Comparison of ENCODE assay signal across 12 cellular contexts in the genomic region with DNA sequence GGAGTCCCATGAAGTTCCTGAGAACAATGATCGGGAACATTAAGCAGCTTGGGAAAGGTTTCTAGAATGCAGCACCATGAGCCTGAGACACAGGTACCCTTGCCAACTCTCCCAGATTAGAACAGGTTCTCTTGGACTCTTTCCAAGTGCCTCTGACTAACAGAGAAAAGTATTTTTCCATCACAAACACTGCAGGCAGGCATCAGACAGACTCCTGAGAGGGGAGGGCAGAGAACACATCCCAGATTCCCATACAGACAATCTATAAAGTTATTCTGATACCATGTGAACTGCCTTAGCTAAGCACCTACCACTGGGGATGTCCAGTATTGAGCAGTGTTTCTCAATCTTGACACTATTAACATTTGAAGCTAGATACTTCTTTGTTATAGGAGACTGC. TPM values are rescaled to one million over a fixed set of nuclear protein-coding genes. Genes with fewer than 3 reads are reported as not detected.
DNase-seq lines count a peak whose midpoint lies in the region; ATAC-seq, FAIRE-seq and TF ChIP-seq lines count a peak whose summit lies in the region.
"Had no signal": no experiment of that assay in that cellular context is flagged by ENCODE, and none has a peak within 500 bp of the region (broad histone marks: within the 10 kb centered on the region; RNA-seq: fewer than 3 reads in every experiment).

No MANE protein-coding gene starts in this region.

- FAIRE-seq in RCC 7860 (lab: Jason Lieb, UNC), result no peak

- H3K4me3 ChIP-seq in heart right ventricle (no peak overlapping the region), skin epidermis (no peak overlapping the region)

- H3K4me3 Mint-ChIP-seq in natural killer cell, result no peak overlapping the region

- no peak for TF ChIP-seq CTCF in heart right ventricle (IDR thresholded peaks at IDR 0.05)
- no peak for TF ChIP-seq CTCF in natural killer cell (IDR thresholded peaks at IDR 0.05)

- H3K27ac ChIP-seq in angular gyrus (ENCODE audit: low read depth, low read length), result peak overlapping the region; percentile 72
- H3K27ac ChIP-seq in heart right ventricle, result peak overlapping the region in 5 of 10 donors; percentile 8 to 66 (median 26)
- H3K27ac ChIP-seq in skin epidermis, result peak overlapping the region in 15 of 21 experiments; percentile 18 to 61 (median 54)

- H3K9me3 ChIP-seq in heart right ventricle, result no peaks in the 10 kb centered on the region

- peak; percentile 36 for DNase-seq in HT-29 (ENCODE audit: low spot score)
- DNase-seq in heart right ventricle, result peak in 1 of 2 donors; percentile 7
- no peak for DNase-seq in ecto neural progenitor cell (ENCODE audit: low spot score)
- no peak for DNase-seq in RCC 7860 (ENCODE audit: low spot score)
- DNase-seq in natural killer cell, result no peak
- DNase-seq: activated CD4-positive, alpha-beta T cell treated with anti-CD3 and anti-CD28 coated beads for 4 hours; central memory CD4-positive, alpha-beta T cell; DND-41; Kasumi-1 had no signal

- no peaks in the 10 kb centered on the region for H3K27me3 ChIP-seq in heart right ventricle

- H3K4me1 ChIP-seq in heart right ventricle, result peaks cover 0 to 19% (median 7%) of the 10 kb centered on the region in 9 donors

- peaks cover 22% of the 10 kb centered on the region for H3K36me3 Mint-ChIP-seq in natural killer cell

- H3K4me1 Mint-ChIP-seq in natural killer cell, result no peaks in the 10 kb centered on the region

- H3K9me3 Mint-ChIP-seq in natural killer cell, result no peaks in the 10 kb centered on the region

- no peak overlapping the region for H3K27ac Mint-ChIP-seq in natural killer cell

- peaks cover 0 to 56% (median 4%) of the 10 kb centered on the region in 9 donors for H3K36me3 ChIP-seq in heart right ventricle

- ATAC-seq in heart right ventricle, result peak in 6 of 8 donors; percentile 64 to 87 (median 78)
- ATAC-seq in GM18517 (IDR thresholded peaks at IDR 0.05; ENCODE audit: unreplicated experiment), result no peak
- ATAC-seq in natural killer cell, result no peak

- intact Hi-C loops in heart right ventricle (cut with DNase I), result no loop called here
- intact Hi-C loops in natural killer cell (cut with micrococcal nuclease), result no loop called here

- WGBS in heart right ventricle, 2 donors, result 52 to 56% methylated on average over 1 of the region's 1 CpG

- H3K27me3 Mint-ChIP-seq in natural killer cell (ENCODE audit: low read depth in 2 of 2), result no peaks in the 10 kb centered on the region

RNA-seq across cellular contexts. Expression of gene SERGEF, which starts 27.3 kb away (rescaled TPM):
- total RNA-seq in HT-29 (2014; rRNA removed; shearing (Covaris generic)), result 26.0 and 30.9 TPM in 2 replicates
- total RNA-seq in heart right ventricle (10 to 100 TPM; 14.8 to 25.3 (median 19.8) TPM), natural killer cell (10 to 100 TPM; 67.5 to 78.6 (median 69.4) TPM)
- 100 to 1,000 TPM in 1 of 2 donors, 10 to 100 TPM in 1; 19.8 to 105 TPM for polyA plus RNA-seq in heart right ventricle

Comparison
In these comparisons a context has a peak if more than half of its experiments do, and no peak if none do; other contexts are left out.
1. ATAC-seq: peak in heart right ventricle (6 of 8); none in GM18517 (single experiment) and natural killer cell (0 of 3).